15 cellular contexts compared by ENCODE assay signal in the genomic region with DNA sequence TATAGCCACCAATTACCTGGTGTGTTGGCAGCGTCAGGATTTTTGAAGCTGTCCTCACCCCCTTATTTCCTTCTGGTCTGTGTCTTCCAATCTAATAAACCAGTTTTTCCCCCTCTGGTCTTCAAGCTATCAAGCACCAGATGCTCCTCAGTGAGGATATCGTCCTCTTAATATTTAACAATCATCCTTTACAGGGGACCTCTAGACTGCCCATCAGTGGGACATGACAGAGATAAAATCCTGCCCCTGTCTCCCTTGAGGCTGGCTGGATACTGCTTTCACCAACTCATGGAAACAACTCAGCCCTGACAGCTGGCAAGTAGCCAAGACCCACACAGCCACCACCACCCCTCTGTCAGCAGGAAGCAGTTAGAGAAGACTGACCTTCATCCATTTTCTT.
A peak's percentile ranks its signal among the peaks of the same experiment; 100 is the strongest.
DNase-seq lines count a peak whose midpoint lies in the region; ATAC-seq and TF ChIP-seq lines count a peak whose summit lies in the region.
"Had no signal": no experiment of that assay in that cellular context is flagged by ENCODE, and none has a peak within 500 bp of the region (broad histone marks: within the 10 kb centered on the region; RNA-seq: fewer than 3 reads in every experiment).

No MANE protein-coding gene starts in this region.

- POLR2A ChIA-PET in SK-N-SH (lab: Yijun Ruan, JAX), result interaction anchor here (1.0 to 1.1 kb wide), 2 partner anchors 10 to 82 kb away, joined by 3 to 7 read pairs; no protein-coding TSS in a partner anchor
- POLR2A ChIA-PET in naive thymus-derived CD8-positive, alpha-beta T cell (lab: Charles Lee), result no interaction called here

- H3K27ac ChIP-seq in SK-N-SH (ENCODE audit: low read depth in 2 of 2, low read length in 1 of 2), result peak overlapping the region in 1 of 2 experiments; percentile 88; a peak in 2 of 4 replicates
- H3K27ac ChIP-seq: A549; BLaER1 treated with 17β-estradiol and CSF1 and Interleukin-3, amounts not matched to agents 10 nM and 100 nM had no signal

- H3K79me2 ChIP-seq in SK-N-SH (ENCODE audit: insufficient read depth), result no peaks in the 10 kb centered on the region

- H3K36me3 ChIP-seq in SK-N-SH (replicated peaks in 1 of 2; ENCODE audit: control insufficient read depth in 1 of 2, insufficient read depth in 2 of 2, low read length in 1 of 2), result no peaks in the 10 kb centered on the region
- H3K36me3 ChIP-seq: BLaER1 treated with 17β-estradiol and CSF1 and Interleukin-3, amounts not matched to agents 10 nM and 100 nM had no signal

- no peaks in the 10 kb centered on the region for H4K20me1 ChIP-seq in SK-N-SH (ENCODE audit: insufficient read depth)
- H4K20me1 ChIP-seq: BLaER1 treated with 17β-estradiol and CSF1 and Interleukin-3, amounts not matched to agents 10 nM and 100 nM had no signal

- H3K27me3 Mint-ChIP-seq in naive thymus-derived CD8-positive, alpha-beta T cell, result no peaks in the 10 kb centered on the region
- H3K27me3 Mint-ChIP-seq: CD8-positive, alpha-beta memory T cell; T-helper 17 cell had no signal

- no peak overlapping the region for H2AFZ ChIP-seq in SK-N-SH (ENCODE audit: low read depth)

- H3K4me3 Mint-ChIP-seq in naive thymus-derived CD8-positive, alpha-beta T cell, result no peak overlapping the region
- H3K4me3 Mint-ChIP-seq: CD8-positive, alpha-beta memory T cell; H9; T-helper 17 cell had no signal

- no peaks in the 10 kb centered on the region for H3K4me1 Mint-ChIP-seq in naive thymus-derived CD8-positive, alpha-beta T cell
- H3K4me1 Mint-ChIP-seq: CD8-positive, alpha-beta memory T cell; H9; T-helper 17 cell had no signal

- H3K4me1 ChIP-seq in SK-N-SH (ENCODE audit: control insufficient read depth in 1 of 2, insufficient read depth in 2 of 2, low read depth in 1 of 2, low read length in 1 of 2), result peaks cover 0 to 6% of the 10 kb centered on the region in 2 experiments; a peak in 2 of 4 replicates
- H3K4me1 ChIP-seq: A549 had no signal

- DNase-seq in NCI-H2029 (lab: John Stamatoyannopoulos, UW), result peak; percentile 7
- DNase-seq in NCI-H2029 treated with DMSO at 0.1 percent for 48 hours (lab: John Stamatoyannopoulos, UW), result no peak
- peak; percentile 59 for DNase-seq in DMS153 (lab: John Stamatoyannopoulos, UW)
- DNase-seq in SK-N-SH, result peak; percentile 59
- peak; percentile 55 for DNase-seq in left kidney (ENCODE audit: low read depth, low spot score)
- DNase-seq in naive thymus-derived CD8-positive, alpha-beta T cell, result no peak
- DNase-seq: CD8-positive, alpha-beta memory T cell; H9; Karpas-422; NCI-H1694 treated with DMSO at 0.1 percent for 48 hours; NCI-H2171; T-helper 17 cell had no signal

- H3K9me3 Mint-ChIP-seq in naive thymus-derived CD8-positive, alpha-beta T cell, result peaks cover 0 to 19% (median 2%) of the 10 kb centered on the region in 9 donors

- H3K4me2 ChIP-seq in SK-N-SH, result no peak overlapping the region
- H3K4me2 ChIP-seq: A549; BLaER1 treated with 17β-estradiol and CSF1 and Interleukin-3, amounts not matched to agents 10 nM and 100 nM had no signal

- CTCF ChIA-PET in SK-N-SH (lab: Yijun Ruan, JAX), result interaction anchor here (0.6 to 2.0 kb wide), 9 partner anchors 12 to 392 kb away, joined by 3 to 6 read pairs (median 3); no protein-coding TSS in a partner anchor

- 3% methylated on average over 2 of the region's 2 CpGs for WGBS in SK-N-SH (ENCODE audit: low lambda C conversion rate)

- TF ChIP-seq CTCF in SK-N-SH (IDR thresholded peaks at IDR 0.05), result no peak

- no peak overlapping the region for H3K27ac Mint-ChIP-seq in naive thymus-derived CD8-positive, alpha-beta T cell
- H3K27ac Mint-ChIP-seq: CD8-positive, alpha-beta memory T cell; H9; T-helper 17 cell had no signal

- H3K4me3 ChIP-seq in SK-N-SH (ENCODE audit: low read depth in 2 of 2, low read length in 1 of 2), result no peak overlapping the region
- H3K4me3 ChIP-seq: A549; BLaER1 treated with 17β-estradiol and CSF1 and Interleukin-3, amounts not matched to agents 10 nM and 100 nM had no signal

- ATAC-seq in naive thymus-derived CD8-positive, alpha-beta T cell, result no peak
- ATAC-seq in HG03280 (IDR thresholded peaks at IDR 0.05; ENCODE audit: unreplicated experiment), result no peak
- ATAC-seq: A549, T-helper 17 cell had no signal

- H3K27me3 ChIP-seq in SK-N-SH (ENCODE audit: insufficient read depth), result no peaks in the 10 kb centered on the region

- H3K9me3 ChIP-seq in SK-N-SH, result no peaks in the 10 kb centered on the region
- H3K9me3 ChIP-seq: A549; BLaER1 treated with 17β-estradiol and CSF1 and Interleukin-3, amounts not matched to agents 10 nM and 100 nM had no signal

- TF ChIP-seq RAD21 in SK-N-SH (IDR thresholded peaks at IDR 0.05; ENCODE audit: low read length), result peak; percentile 52

- no peak overlapping the region for H3K9ac ChIP-seq in SK-N-SH
- H3K9ac ChIP-seq: BLaER1 treated with 17β-estradiol and CSF1 and Interleukin-3, amounts not matched to agents 10 nM and 100 nM had no signal

- TF ChIP-seq EP300 in SK-N-SH (IDR thresholded peaks at IDR 0.05; ENCODE audit: borderline replicate concordance in 1 of 2, low read depth in 1 of 2, low read length in 1 of 2), result peak in 1 of 2 experiments; percentile 99; a peak in 2 of 4 replicates

- H3K36me3 Mint-ChIP-seq in naive thymus-derived CD8-positive, alpha-beta T cell, result no peaks in the 10 kb centered on the region
- H3K36me3 Mint-ChIP-seq: CD8-positive, alpha-beta memory T cell had no signal

- H3F3A ChIP-seq in SK-N-SH (replicated peaks; ENCODE audit: insufficient read depth), result no peaks in the 10 kb centered on the region

- H3K9me2 ChIP-seq in SK-N-SH, result no peaks in the 10 kb centered on the region

TF ChIP-seq in SK-N-SH, 30 proteins besides CTCF, POLR2A, EP300 and RAD21:
- TF ChIP-seq GATA2 (CRISPR knock-in tag; IDR thresholded peaks at IDR 0.05) (peak; percentile 95), MXI1 (IDR thresholded peaks at IDR 0.05; ENCODE audit: low read depth, low read length) (peak; percentile 73; the same call in 1 of the 2 replicates), FOXJ3 (CRISPR knock-in tag; IDR thresholded peaks at IDR 0.05) (peak; percentile 94), FOXM1 (IDR thresholded peaks at IDR 0.05; ENCODE audit: low read depth) (no peak), RCOR1 (IDR thresholded peaks at IDR 0.05; ENCODE audit: low read length) (peak; percentile 93), CHD2 (IDR thresholded peaks at IDR 0.05; ENCODE audit: low read length, partially characterized antibody) (peak; percentile 83), POLR2AphosphoS5 (IDR thresholded peaks at IDR 0.05; ENCODE audit: low read depth, low read length) (peak; percentile 34; the same call in 1 of the 2 replicates), TCF12 (IDR thresholded peaks at IDR 0.05) (peak; percentile 67), NFIC (IDR thresholded peaks at IDR 0.05; ENCODE audit: borderline replicate concordance) (no peak), SIN3A (IDR thresholded peaks at IDR 0.05; ENCODE audit: borderline replicate concordance, low read depth, low read length) (no peak), TEAD4 (IDR thresholded peaks at IDR 0.05; ENCODE audit: borderline replicate concordance, insufficient read depth) (no peak)
- TF ChIP-seq, protein P1, sequence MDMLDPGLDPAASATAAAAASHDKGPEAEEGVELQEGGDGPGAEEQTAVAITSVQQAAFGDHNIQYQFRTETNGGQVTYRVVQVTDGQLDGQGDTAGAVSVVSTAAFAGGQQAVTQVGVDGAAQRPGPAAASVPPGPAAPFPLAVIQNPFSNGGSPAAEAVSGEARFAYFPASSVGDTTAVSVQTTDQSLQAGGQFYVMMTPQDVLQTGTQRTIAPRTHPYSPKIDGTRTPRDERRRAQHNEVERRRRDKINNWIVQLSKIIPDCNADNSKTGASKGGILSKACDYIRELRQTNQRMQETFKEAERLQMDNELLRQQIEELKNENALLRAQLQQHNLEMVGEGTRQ (IDR thresholded peaks at IDR 0.05; ENCODE audit: borderline replicate concordance, low read depth, low read length), result no peak
- TF ChIP-seq, protein P2, sequence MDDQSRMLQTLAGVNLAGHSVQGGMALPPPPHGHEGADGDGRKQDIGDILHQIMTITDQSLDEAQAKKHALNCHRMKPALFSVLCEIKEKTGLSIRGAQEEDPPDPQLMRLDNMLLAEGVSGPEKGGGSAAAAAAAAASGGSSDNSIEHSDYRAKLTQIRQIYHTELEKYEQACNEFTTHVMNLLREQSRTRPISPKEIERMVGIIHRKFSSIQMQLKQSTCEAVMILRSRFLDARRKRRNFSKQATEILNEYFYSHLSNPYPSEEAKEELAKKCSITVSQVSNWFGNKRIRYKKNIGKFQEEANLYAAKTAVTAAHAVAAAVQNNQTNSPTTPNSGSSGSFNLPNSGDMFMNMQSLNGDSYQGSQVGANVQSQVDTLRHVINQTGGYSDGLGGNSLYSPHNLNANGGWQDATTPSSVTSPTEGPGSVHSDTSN (IDR thresholded peaks at IDR 0.05), result no peak
TF ChIP-seq in SK-N-SH: peak in this region for 7.

Comparison
In these comparisons a context has a peak if more than half of its experiments do, and no peak if none do; other contexts are left out.
1. DNase-seq: peak in NCI-H2029 (single experiment), DMS153 (single experiment), SK-N-SH (single experiment) and left kidney (single experiment); none in NCI-H2029 treated with DMSO at 0.1 percent for 48 hours (single experiment) and naive thymus-derived CD8-positive, alpha-beta T cell (0 of 10).